In the genomic region with DNA sequence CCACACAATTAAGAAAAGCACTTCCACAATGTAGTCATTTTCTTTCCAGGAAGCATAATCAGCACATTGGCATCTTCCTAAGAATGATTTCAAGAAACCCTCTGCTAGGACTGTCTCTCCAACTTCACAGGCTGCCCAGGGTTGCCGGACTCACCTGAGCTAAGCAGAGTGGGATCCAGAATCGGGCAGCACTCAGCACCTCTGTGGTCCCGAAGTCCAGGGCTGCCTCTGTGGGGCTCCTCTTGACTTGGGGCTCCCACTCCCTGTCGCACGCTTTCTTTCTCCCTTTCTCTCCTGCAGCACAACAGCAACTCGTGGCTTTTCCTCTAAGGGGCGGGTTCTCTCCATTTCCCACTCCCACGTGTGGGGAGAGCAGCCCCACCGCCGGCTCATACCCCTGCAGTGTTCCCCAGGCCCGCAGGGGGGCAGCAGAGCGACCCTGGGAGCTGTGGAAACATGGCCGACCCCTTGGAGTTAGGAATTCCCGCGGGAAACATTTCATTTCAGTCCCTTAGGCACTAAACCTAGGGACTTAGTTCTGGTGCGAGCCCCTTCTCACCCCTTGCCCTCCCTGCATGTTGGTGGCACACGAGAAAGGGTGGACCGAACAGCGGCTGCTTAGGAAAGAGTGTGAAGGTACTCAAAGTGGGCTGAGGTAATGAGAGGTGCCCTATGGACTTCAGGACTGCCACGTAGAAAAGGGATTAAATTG, we compare ENCODE assay signal across 9 cellular contexts. TPM values are rescaled to one million over a fixed set of nuclear protein-coding genes. Genes with fewer than 3 reads are reported as not detected.
DNase-seq lines count a peak whose midpoint lies in the region; ATAC-seq and TF ChIP-seq lines count a peak whose summit lies in the region.
"Had no signal": no experiment of that assay in that cellular context is flagged by ENCODE, and none has a peak within 500 bp of the region (broad histone marks: within the 10 kb centered on the region; RNA-seq: fewer than 3 reads in every experiment).

Gene TMEM272, minus strand, starts transcription at position 316 of the 712 bp plus-strand sequence. CDS start 6,647 bp downstream, outside the sequence.

- H3K36me3 ChIP-seq in OCI-LY3 (replicated peaks; ENCODE audit: low read depth, low read length) = no peaks in the 10 kb centered on the region
- no peaks in the 10 kb centered on the region for H3K36me3 ChIP-seq in gastroesophageal sphincter
- no peaks in the 10 kb centered on the region for H3K36me3 ChIP-seq in aorta (ENCODE audit: control insufficient read depth in 1 of 2, insufficient read depth in 2 of 2, low read length in 1 of 2)

- no peak within 1 kb of the TSS for H3K9ac ChIP-seq in OCI-LY3 (ENCODE audit: low read length)

- TF ChIP-seq EP300 in gastroesophageal sphincter (IDR thresholded peaks at IDR 0.05) = no peak

- TF ChIP-seq CTCF in OCI-LY3 (IDR thresholded peaks at IDR 0.05; ENCODE audit: low read depth, low read length) = peak; percentile 98
- TF ChIP-seq CTCF in gastroesophageal sphincter (IDR thresholded peaks at IDR 0.05) = peak; percentile 37 to 83 (median 54)
- TF ChIP-seq CTCF in omental fat pad (IDR thresholded peaks at IDR 0.05) = peak in 1 of 3 donors; percentile 58

- peak within 1 kb of the TSS; percentile 95 for H2AFZ ChIP-seq in OCI-LY3 (ENCODE audit: low read depth, low read length)

- CTCF ChIA-PET in HEK293T (lab: Yijun Ruan, JAX) = interaction anchor here (0.6 to 1.0 kb wide), 3 partner anchors 77 to 283 kb away, joined by 3 read pairs; no protein-coding TSS in a partner anchor

- H4K20me1 ChIP-seq in OCI-LY3 (ENCODE audit: insufficient read depth, low read length) = no peaks in the 10 kb centered on the region

- intact Hi-C loops in aorta (cut with DNase I) = loop anchor here in 1 of 2 donors (10.0 kb wide), 1 partner anchor 280 kb away; the partner anchor contains the start of gene NEK5

- peak within 1 kb of the TSS; percentile 56 for H3K4me3 ChIP-seq in OCI-LY3 (ENCODE audit: low read length)
- no peak within 1 kb of the TSS for H3K4me3 ChIP-seq in gastroesophageal sphincter
- H3K4me3 ChIP-seq in aorta (ENCODE audit: low read length in 2 of 2) = no peak within 1 kb of the TSS

- H3K4me1 ChIP-seq in OCI-LY3 (ENCODE audit: low read length) (peaks cover 7% of the 10 kb centered on the region), gastroesophageal sphincter (peaks cover 0 to 6% (median 0%) of the 10 kb centered on the region in 3 donors), aorta (ENCODE audit: control insufficient read depth in 1 of 2, insufficient read depth in 2 of 2, low read length in 2 of 2) (peaks cover 0 to 2% of the 10 kb centered on the region in 2 donors)

- peak; percentile 60 for ATAC-seq in gastroesophageal sphincter
- peak; percentile 92 for ATAC-seq in omental fat pad (ENCODE audit: low FRiP score)
- ATAC-seq in aorta (ENCODE audit: low FRiP score) = peak; percentile 70

- TF ChIP-seq POLR2A in gastroesophageal sphincter (IDR thresholded peaks at IDR 0.05) = no peak

- 53% methylated on average over 3 to 7 of the region's 20 CpGs for WGBS in gastroesophageal sphincter (ENCODE audit: low coverage in 1 of 2), 2 donors
- WGBS in aorta, 2 donors = 36 to 40% methylated on average over 20 of the region's 20 CpGs

- DNase-seq in D341Med (ENCODE audit: low spot score) = peak; percentile 92
- DNase-seq in HEK293T (ENCODE audit: extremely low spot score) = peak; percentile 89
- DNase-seq in activated gamma-delta T cell treated with Interleukin-2 at 50 U/mL for 16 hours = peak; percentile 38
- peak; percentile 44 for DNase-seq in omental fat pad (ENCODE audit: low spot score)
- DNase-seq in aorta = peak; percentile 64 to 83
- DNase-seq in NOMO-1 treated with DMSO at 0.1 percent for 48 hours (lab: John Stamatoyannopoulos, UW; ENCODE audit: unreplicated experiment) = no peak

- POLR2A ChIA-PET in HEK293T (lab: Yijun Ruan, JAX) = no interaction called here

- H3K27ac ChIP-seq in OCI-LY3 (ENCODE audit: low read length) = no peak within 1 kb of the TSS
- H3K27ac ChIP-seq in gastroesophageal sphincter = no peak within 1 kb of the TSS
- H3K27ac ChIP-seq in aorta (ENCODE audit: low read depth in 1 of 2, low read length in 2 of 2) = no peak within 1 kb of the TSS

- H3K4me2 ChIP-seq in OCI-LY3 (ENCODE audit: low read length) = peak within 1 kb of the TSS; percentile 43

- peaks cover 22% of the 10 kb centered on the region for H3K27me3 ChIP-seq in OCI-LY3 (ENCODE audit: low read depth, low read length)
- no peaks in the 10 kb centered on the region for H3K27me3 ChIP-seq in gastroesophageal sphincter
- H3K27me3 ChIP-seq in aorta (ENCODE audit: control insufficient read depth in 1 of 2, insufficient read depth in 2 of 2, low read length in 1 of 2) = no peaks in the 10 kb centered on the region

- H3K9me3 ChIP-seq in OCI-LY3 (ENCODE audit: insufficient read depth, low read length) (no peaks in the 10 kb centered on the region), gastroesophageal sphincter (no peaks in the 10 kb centered on the region), aorta (ENCODE audit: control insufficient read depth, low read length) (no peaks in the 10 kb centered on the region)

- no peaks in the 10 kb centered on the region for H3K79me2 ChIP-seq in OCI-LY3 (ENCODE audit: low read length)

TF ChIP-seq in HEK293T, 16 proteins besides CTCF, POLR2A, EP300 and RAD21:
- no peak for TF ChIP-seq SP1 (IDR thresholded peaks at IDR 0.05)
- no peak for TF ChIP-seq FOXK2 (IDR thresholded peaks at IDR 0.05)
- TF ChIP-seq NFRKB (IDR thresholded peaks at IDR 0.05) = peak; percentile 24; the same call in 1 of the 2 replicates
- TF ChIP-seq FOXA1 (IDR thresholded peaks at IDR 0.05) = no peak
- peak; percentile 82 for TF ChIP-seq L3MBTL2 (conservative IDR thresholded peaks at IDR 0.05)

RNA-seq across cellular contexts. Expression of gene TMEM272, which starts in this region (rescaled TPM):
- total RNA-seq in gastroesophageal sphincter (under 1 TPM in 2 of 4 donors, not detected in 2; 0.13 to 0.15 TPM), omental fat pad (under 1 TPM in 3 of 4 donors, not detected in 1; 0.13 to 0.74 (median 0.16) TPM), aorta (under 1 TPM; 0.16 to 0.57 TPM)
- under 1 TPM in 1 of 2 donors, not detected in 1; 0.03 TPM for polyA plus RNA-seq in aorta
- total RNA-seq: subcutaneous adipose tissue had no signal

Comparison
In these comparisons a context has a peak if more than half of its experiments do, and no peak if none do; other contexts are left out.
1. Peak in ATAC-seq in gastroesophageal sphincter; RNA of the gene not detected or under 1 TPM.
2. Peak in DNase-seq and ATAC-seq in omental fat pad; RNA of the gene not detected or under 1 TPM.
3. Peak in DNase-seq and ATAC-seq in aorta; RNA of the gene not detected or under 1 TPM.